19 cellular contexts compared by ENCODE assay signal in genomic region chr1:169886931-169887330, GRCh38. TPM values are rescaled to one million over a fixed set of nuclear protein-coding genes. Genes with fewer than 3 reads are reported as not detected.
DNase-seq lines count a peak whose midpoint lies in the region; ATAC-seq, FAIRE-seq and TF ChIP-seq lines count a peak whose summit lies in the region.
"Had no signal": no experiment of that assay in that cellular context is flagged by ENCODE, and none has a peak within 500 bp of the region (broad histone marks: within the 10 kb centered on the region; RNA-seq: fewer than 3 reads in every experiment).

No MANE protein-coding gene starts in this region.

- H3K27ac Mint-ChIP-seq in HFFc6 = peak overlapping the region; percentile 31; the same call in 1 of the 2 replicates
- H3K27ac Mint-ChIP-seq: CD8-positive, alpha-beta T cell; GM23338; H9 had no signal

- H2AFZ ChIP-seq in osteoblast (ENCODE audit: low read length) = no peak overlapping the region
- H2AFZ ChIP-seq: GM23338 had no signal

- H3K4me1 ChIP-seq in osteoblast (ENCODE audit: insufficient read depth, low read length) = peaks cover 38% of the 10 kb centered on the region

- H3K9me3 ChIP-seq in osteoblast (ENCODE audit: low read depth, low read length) = no peaks in the 10 kb centered on the region
- H3K9me3 ChIP-seq: Caco-2 had no signal

- H3K4me1 Mint-ChIP-seq in HFFc6 (ENCODE audit: low read depth) = peaks cover 55% of the 10 kb centered on the region

- peaks cover 28% of the 10 kb centered on the region for H3K36me3 Mint-ChIP-seq in HFFc6 (ENCODE audit: low read depth)

- no peak for TF ChIP-seq CTCF in HFFc6 (IDR thresholded peaks at IDR 0.05)
- TF ChIP-seq CTCF in VCaP (conservative IDR thresholded peaks at IDR 0.05) = no peak
- no peak for TF ChIP-seq CTCF in osteoblast (IDR thresholded peaks at IDR 0.05; ENCODE audit: extremely low read depth, low read depth, low read length)

- no peak for FAIRE-seq in HTR-8/SVneo (lab: Jason Lieb, UNC)
- FAIRE-seq: GM12891, GM18507 had no signal

- H3K4me2 ChIP-seq in osteoblast (ENCODE audit: insufficient read depth, low read length) = no peak overlapping the region
- H3K4me2 ChIP-seq: GM23338 had no signal

- no peaks in the 10 kb centered on the region for H3K27me3 ChIP-seq in osteoblast (ENCODE audit: insufficient read depth, low read length)

- intact Hi-C loops in cardiac septum (cut with DNase I) (no loop called here), left ventricle myocardium superior (cut with micrococcal nuclease) (no loop called here)

- no peaks in the 10 kb centered on the region for H3K27me3 Mint-ChIP-seq in HFFc6 (ENCODE audit: insufficient read depth)

- no peak overlapping the region for H3K4me3 ChIP-seq in osteoblast (ENCODE audit: insufficient read depth, low read length)
- H3K4me3 ChIP-seq: GM23338 had no signal

- H4K20me1 ChIP-seq in osteoblast (ENCODE audit: insufficient read depth, low read length) = peaks cover 15% of the 10 kb centered on the region

- no peak for ATAC-seq in left ventricle myocardium superior
- ATAC-seq: CD8-positive, alpha-beta T cell; GM23338; HCT116 had no signal

- H3K79me2 ChIP-seq in osteoblast (ENCODE audit: insufficient read depth, low read length) = peaks cover 48% of the 10 kb centered on the region

- no peak overlapping the region for H3K4me3 Mint-ChIP-seq in HFFc6
- H3K4me3 Mint-ChIP-seq: CD8-positive, alpha-beta T cell; GM23338; H9 had no signal

- peaks cover 12% of the 10 kb centered on the region for H3K36me3 ChIP-seq in osteoblast (ENCODE audit: insufficient read depth, low read length)

- DNase-seq in HFFc6 (no peak), osteoblast (ENCODE audit: insufficient read length, low spot score, missing footprints) (no peak), cardiac septum (ENCODE audit: low spot score) (no peak), left ventricle myocardium superior (no peak), HTR-8/SVneo (ENCODE audit: insufficient read length, low spot score) (no peak), GM03348 (ENCODE audit: low spot score) (no peak)
- DNase-seq: C1 segment of cervical spinal cord; Caco-2; CD8-positive, alpha-beta T cell; DMS153; DND-41; EL; GDM1; H9 had no signal

- no peaks in the 10 kb centered on the region for H3K9me3 Mint-ChIP-seq in HFFc6
- H3K9me3 Mint-ChIP-seq: CD8-positive, alpha-beta T cell; GM23338; H9 had no signal

- H3K27ac ChIP-seq in VCaP (peak overlapping the region; percentile 99; the same call in 1 of the 2 replicates), osteoblast (ENCODE audit: low read depth, low read length) (peak overlapping the region; percentile 9)

RNA-seq across cellular contexts. Expression of gene SCYL3, which starts 6.8 kb away (rescaled TPM):
- total RNA-seq in HFFc6 (2021; fragmentation: NEBNext Ultra II Directional; extraction: Animal tissue kit (Norgen Biotek cat#: 25700)) = 1 to 10 TPM; 4.4 to 5.2 (median 4.7) TPM
- total RNA-seq in osteoblast (9.4 and 10.1 TPM in 2 replicates), cardiac septum (6.7 TPM), left ventricle myocardium superior (5.3 TPM)
